Comparison of ENCODE assay signal across 18 cellular contexts in the genomic region with DNA sequence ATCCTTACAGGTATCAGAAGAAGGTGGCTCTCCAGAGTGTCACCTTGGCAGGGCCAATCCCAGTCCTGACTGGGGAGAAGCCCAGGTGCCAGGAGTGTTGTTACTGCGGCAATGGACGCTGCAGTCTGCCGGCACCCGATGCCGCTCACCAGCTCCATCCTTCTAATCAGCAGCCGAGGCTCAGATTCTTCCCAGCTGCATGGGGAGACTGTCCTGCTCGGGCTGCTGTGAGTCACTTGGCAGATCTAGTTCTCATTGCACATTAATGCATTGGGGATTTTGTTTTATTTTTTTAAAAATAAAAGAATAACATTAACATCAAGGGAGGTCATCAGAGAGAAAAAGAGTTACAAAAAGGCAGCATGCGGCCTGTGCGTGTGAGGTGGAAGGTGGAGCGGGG.
"Had no signal": no experiment of that assay in that cellular context is flagged by ENCODE, and none has a peak within 500 bp of the region (broad histone marks: within the 10 kb centered on the region; RNA-seq: fewer than 3 reads in every experiment).

No MANE protein-coding gene starts in this region.

- H3K9me3 ChIP-seq: lower lobe of right lung, right lobe of liver, thyroid gland had no signal

- H3K36me3 ChIP-seq: lower lobe of right lung, right lobe of liver, thyroid gland had no signal

- DNase-seq: activated B cell treated with CpG ODN at 0.5 μM for 24 hours; activated CD4-positive, alpha-beta T cell treated with anti-CD3 and anti-CD28 coated beads, Interleukin-2, amount 10 ng/mL, durations not matched to agents 24 days and 14 days; activated CD8-positive, alpha-beta memory T cell treated with anti-CD3 and anti-CD28 coated beads, Interleukin-2, amount 50 U/mL, for 4 hours; activated CD8-positive, alpha-beta T cell treated with anti-CD3 and anti-CD28 coated beads, Interleukin-2, amount 10 ng/mL, durations not matched to agents 7 days and 5 days; activated gamma-delta T cell; activated T-cell treated with anti-CD3 and anti-CD28 coated beads, Interleukin-2, amount 50 U/mL, for 72 hours; amniotic stem cell; cerebellar nuclear complex; dermis blood vessel endothelial cell; endodermal cell; immature natural killer cell; lower lobe of right lung; occipital lobe; right lobe of liver; SW 1271; thyroid gland had no signal

- H3K27me3 ChIP-seq: right lobe of liver, thyroid gland had no signal

- H3K4me1 ChIP-seq: lower lobe of right lung, right lobe of liver had no signal

- H3K27ac ChIP-seq: lower lobe of right lung, right lobe of liver, thyroid gland had no signal

- H3K4me3 ChIP-seq: lower lobe of right lung, right lobe of liver, thyroid gland had no signal

- ATAC-seq: activated CD8-positive, alpha-beta T cell treated with anti-CD3 and anti-CD28 coated beads, Interleukin-2, amount 10 ng/mL, durations not matched to agents 7 days and 5 days; activated naive CD4-positive, alpha-beta T cell treated with anti-CD3 and anti-CD28 coated beads, Interleukin-2, amount 50 U/mL, for 72 hours; activated T-cell treated with anti-CD3 and anti-CD28 coated beads, Interleukin-2, amount 50 U/mL, for 72 hours; lower lobe of right lung; right lobe of liver; stimulated activated effector memory CD8-positive, alpha-beta T cell treated with anti-CD3 and anti-CD28 coated beads, Interleukin-12 subunit alpha, Interleukin-12 subunit beta, amount 100 ng/mL, for 72 hours had no signal
